In the genomic region with DNA sequence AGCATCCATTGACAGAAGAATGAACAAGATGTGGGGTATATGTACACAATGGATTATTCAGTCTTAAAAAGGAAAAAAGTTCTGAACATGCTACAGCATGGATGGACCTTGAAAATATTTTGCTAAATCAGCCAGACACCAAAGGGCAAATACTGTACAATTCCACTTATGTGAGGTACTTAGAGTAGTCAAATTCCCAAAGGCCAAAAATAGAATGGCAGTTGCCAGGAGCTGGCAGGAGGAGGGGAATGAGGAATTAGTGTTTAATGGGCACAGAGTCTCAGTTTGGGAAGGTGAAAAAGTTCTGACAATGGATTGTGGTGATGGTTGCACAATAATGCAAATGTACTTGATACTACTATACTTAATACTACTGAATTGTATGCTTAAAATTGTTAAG, we compare ENCODE assay signal across 20 cellular contexts.
"Had no signal": no experiment of that assay in that cellular context is flagged by ENCODE, and none has a peak within 500 bp of the region (broad histone marks: within the 10 kb centered on the region; RNA-seq: fewer than 3 reads in every experiment).

No MANE protein-coding gene starts in this region.

- H3K4me1 ChIP-seq: lower lobe of right lung, parathyroid adenoma, prostate gland, suprapubic skin, thyroid gland had no signal

- H2AFZ ChIP-seq: parathyroid adenoma had no signal

- H3K79me2 ChIP-seq: parathyroid adenoma had no signal

- H3K27me3 ChIP-seq: heart right ventricle, suprapubic skin, thyroid gland had no signal

- H3K36me3 ChIP-seq: heart right ventricle, lower lobe of right lung, prostate gland, suprapubic skin, thyroid gland had no signal

- FAIRE-seq: endometrium, frontal cortex, islet of Langerhans, urothelium cell line had no signal

- H3K27ac ChIP-seq: lower lobe of right lung, parathyroid adenoma, prostate gland, suprapubic skin, thyroid gland had no signal

- DNase-seq: effector memory CD4-positive, alpha-beta T cell; heart right ventricle; hypothalamus; lower lobe of right lung; naive B cell; retina; stimulated activated CD4-positive, alpha-beta T cell treated with anti-CD3 and anti-CD28 coated beads, Interleukin-4, amount 100 ng/mL, for 1 hour; stimulated activated CD8-positive, alpha-beta memory T cell treated with anti-CD3 and anti-CD28 coated beads, Interleukin-4, amount 100 ng/mL, for 48 hours; stimulated activated naive CD8-positive, alpha-beta T cell treated with anti-CD3 and anti-CD28 coated beads, Interleukin-15, Interleukin-2, amounts not matched to agents 100 U/mL and 50 U/mL, for 24 hours; thyroid gland had no signal

- H3K9ac ChIP-seq: parathyroid adenoma had no signal

- H3K4me3 ChIP-seq: heart right ventricle, lower lobe of right lung, prostate gland, suprapubic skin, thyroid gland had no signal

- H3K9me3 ChIP-seq: heart right ventricle, lower lobe of right lung, prostate gland, suprapubic skin, thyroid gland had no signal

- ATAC-seq: esophagus mucosa; left lobe of liver; lower lobe of right lung; stimulated activated effector memory CD8-positive, alpha-beta T cell treated with anti-CD3 and anti-CD28 coated beads, Interleukin-12 subunit alpha, Interleukin-12 subunit beta, amount 100 ng/mL, for 72 hours; stimulated activated naive CD8-positive, alpha-beta T cell treated with anti-CD3 and anti-CD28 coated beads, Interleukin-15, Interleukin-2, amounts not matched to agents 100 U/mL and 50 U/mL, for 24 hours had no signal
